ENCODE assay signal across 19 cellular contexts in the genomic region with DNA sequence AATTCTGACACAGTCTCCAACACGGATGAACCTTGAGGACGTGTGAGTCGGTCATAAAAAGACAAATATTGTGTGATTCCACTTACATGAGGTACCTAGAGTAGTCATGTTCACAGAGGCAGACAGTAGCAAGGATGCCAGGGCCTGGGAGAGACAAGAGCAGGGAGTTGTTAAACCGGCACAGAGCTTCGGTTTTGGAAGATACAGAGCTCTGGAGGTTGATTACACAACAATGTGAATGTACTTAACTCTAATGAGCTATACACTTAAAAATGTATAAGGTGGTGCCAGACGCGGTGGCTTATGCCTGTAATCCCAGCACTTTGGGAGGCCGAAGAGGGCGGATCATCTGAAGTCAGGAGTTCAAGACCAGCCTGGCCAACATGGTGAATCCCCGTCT. TPM values are rescaled to one million over a fixed set of nuclear protein-coding genes. Genes with fewer than 3 reads are reported as not detected.
"Had no signal": no experiment of that assay in that cellular context is flagged by ENCODE, and none has a peak within 500 bp of the region (broad histone marks: within the 10 kb centered on the region; RNA-seq: fewer than 3 reads in every experiment).

No MANE protein-coding gene starts in this region.

- ATAC-seq: foreskin keratinocyte; left colon; left ventricle myocardium superior; naive thymus-derived CD8-positive, alpha-beta T cell; stimulated activated effector memory CD8-positive, alpha-beta T cell treated with anti-CD3 and anti-CD28 coated beads, Interleukin-12 subunit alpha, Interleukin-12 subunit beta, amount 100 ng/mL, for 72 hours; stimulated activated naive CD8-positive, alpha-beta T cell treated with anti-CD3 and anti-CD28 coated beads, Interleukin-15, Interleukin-2, amounts not matched to agents 100 U/mL and 50 U/mL, for 24 hours had no signal

- H3K27me3 ChIP-seq: foreskin keratinocyte, ovary, right atrium auricular region, tibial artery, upper lobe of left lung, uterus had no signal

- DNase-seq: effector memory CD4-positive, alpha-beta T cell; left colon; left ventricle myocardium superior; mucosa of descending colon; naive thymus-derived CD8-positive, alpha-beta T cell; nucleus accumbens; ovary; small intestine; stimulated activated CD4-positive, alpha-beta T cell treated with anti-CD3 and anti-CD28 coated beads, Interleukin-12 subunit alpha, Interleukin-12 subunit beta, amount 100 ng/mL, for 4 hours; stimulated activated CD8-positive, alpha-beta memory T cell treated with anti-CD3 and anti-CD28 coated beads, Interleukin-4, amount 100 ng/mL, for 48 hours; stimulated activated naive CD8-positive, alpha-beta T cell treated with anti-CD3 and anti-CD28 coated beads, Interleukin-15, Interleukin-2, amounts not matched to agents 100 U/mL and 50 U/mL, for 24 hours; tibial artery; upper lobe of left lung; uterus had no signal

- H3K9me3 ChIP-seq: mucosa of descending colon, ovary, right atrium auricular region, tibial artery, upper lobe of left lung, uterus had no signal

- H3K36me3 ChIP-seq: ovary, right atrium auricular region, tibial artery, upper lobe of left lung, uterus had no signal

- H3K4me3 ChIP-seq: lung, mucosa of descending colon, ovary, right atrium auricular region, tibial artery, upper lobe of left lung, uterus had no signal

- H3K4me1 ChIP-seq: right atrium auricular region, tibial artery, upper lobe of left lung, uterus had no signal

- H3K27ac ChIP-seq: foreskin keratinocyte, ovary, right atrium auricular region, tibial artery, upper lobe of left lung, uterus had no signal

RNA-seq across cellular contexts. Expression of a gene that starts 37.8 kb away (rescaled TPM):
- total RNA-seq: posterior vena cava had no signal
